Comparison of ENCODE assay signal across 7 cellular contexts in genomic region chr15:20401058-20401457, GRCh38.
DNase-seq lines count a peak whose midpoint lies in the region; ATAC-seq and TF ChIP-seq lines count a peak whose summit lies in the region.
"Not testable (repeated sequence)": the region's sequence is repeated elsewhere in the genome, so short reads cannot be mapped to it uniquely, and the experiment has no call there.

No MANE protein-coding gene starts in this region.

- TF ChIP-seq CTCF in GM10248 (IDR thresholded peaks at IDR 0.05; ENCODE audit: control extremely low read depth, extremely low read depth, low read depth, missing control alignments), result peak; percentile 9
- not testable (repeated sequence) for TF ChIP-seq CTCF in chondrocyte (IDR thresholded peaks at IDR 0.05); mucosa of descending colon (IDR thresholded peaks at IDR 0.05); osteocyte (IDR thresholded peaks at IDR 0.05); upper lobe of left lung (IDR thresholded peaks at IDR 0.05)

- not testable (repeated sequence) for H3K4me3 ChIP-seq in right cardiac atrium (ENCODE audit: low read length); mucosa of descending colon; upper lobe of left lung

- not testable (repeated sequence) for H3K4me3 Mint-ChIP-seq in chondrocyte (ENCODE audit: unreplicated experiment); osteocyte (ENCODE audit: unreplicated experiment); stimulated activated effector memory CD8-positive, alpha-beta T cell treated with anti-CD3 and anti-CD28 coated beads, Interleukin-12 subunit alpha, Interleukin-12 subunit beta, amount 100 ng/mL, for 72 hours

- H3K36me3 ChIP-seq in mucosa of descending colon (ENCODE audit: low read depth); upper lobe of left lung: not testable (repeated sequence)

- H3K27ac ChIP-seq in right cardiac atrium (ENCODE audit: low read length); upper lobe of left lung: not testable (repeated sequence)

- H3K36me3 Mint-ChIP-seq in chondrocyte (ENCODE audit: low read depth); osteocyte (ENCODE audit: unreplicated experiment); stimulated activated effector memory CD8-positive, alpha-beta T cell treated with anti-CD3 and anti-CD28 coated beads, Interleukin-12 subunit alpha, Interleukin-12 subunit beta, amount 100 ng/mL, for 72 hours: not testable (repeated sequence)

- CTCF ChIA-PET in GM10248 (lab: Yijun Ruan, JAX), result interaction anchor here (0.8 to 1.4 kb wide), 2 partner anchors 9 to 1848 kb away, joined by 3 to 6 read pairs; no protein-coding TSS in a partner anchor

- H3K9me3 ChIP-seq in right cardiac atrium (ENCODE audit: control insufficient read depth, low read length), result not testable (repeated sequence)
- H3K9me3 ChIP-seq in mucosa of descending colon (peaks cover 88% of the 10 kb centered on the region), upper lobe of left lung (peaks cover 0 to 12% (median 0%) of the 10 kb centered on the region in 4 donors)

- TF ChIP-seq POLR2A in upper lobe of left lung (IDR thresholded peaks at IDR 0.05), result not testable (repeated sequence)

- POLR2A ChIA-PET in GM10248 (lab: Yijun Ruan, JAX), result not testable (repeated sequence)

- intact Hi-C loops in right cardiac atrium (cut with DNase I), result loop anchor here in 1 of 4 donors (5.0 kb wide), 1 partner anchor 44 kb away; no protein-coding TSS in a partner anchor
- intact Hi-C loops in mucosa of descending colon (cut with DNase I, micrococcal nuclease), result not testable (repeated sequence)

- H3K4me1 ChIP-seq in right cardiac atrium (ENCODE audit: control insufficient read depth, insufficient read depth, low read length); mucosa of descending colon (ENCODE audit: low read depth); upper lobe of left lung: not testable (repeated sequence)

- WGBS in right cardiac atrium, result 59% methylated on average over 3 of the region's 3 CpGs
- whole genome bisulfite sequencing in upper lobe of left lung, 2 donors, result 76 to 78% methylated on average over 3 of the region's 3 CpGs

- DNase-seq in GM10248 (ENCODE audit: extremely low spot score); mucosa of descending colon; stimulated activated effector memory CD8-positive, alpha-beta T cell treated with anti-CD3 and anti-CD28 coated beads, Interleukin-12 subunit alpha, Interleukin-12 subunit beta, amount 100 ng/mL, for 72 hours (ENCODE audit: low spot score in 2 of 2); upper lobe of left lung: not testable (repeated sequence)
- DNase-seq in chondrocyte (ENCODE audit: low spot score) (peak; percentile 95), right cardiac atrium (peak in 2 of 3 donors; percentile 34 to 46), osteocyte (ENCODE audit: extremely low spot score, unreplicated experiment) (peak; percentile 84)

- not testable (repeated sequence) for H3K27me3 ChIP-seq in right cardiac atrium (ENCODE audit: control insufficient read depth, insufficient read depth); upper lobe of left lung

- H3K9me3 Mint-ChIP-seq in chondrocyte (ENCODE audit: low read depth); osteocyte (ENCODE audit: unreplicated experiment); stimulated activated effector memory CD8-positive, alpha-beta T cell treated with anti-CD3 and anti-CD28 coated beads, Interleukin-12 subunit alpha, Interleukin-12 subunit beta, amount 100 ng/mL, for 72 hours: not testable (repeated sequence)

- not testable (repeated sequence) for H3K4me1 Mint-ChIP-seq in chondrocyte (ENCODE audit: low read depth); osteocyte (ENCODE audit: unreplicated experiment); stimulated activated effector memory CD8-positive, alpha-beta T cell treated with anti-CD3 and anti-CD28 coated beads, Interleukin-12 subunit alpha, Interleukin-12 subunit beta, amount 100 ng/mL, for 72 hours

- H3K27me3 Mint-ChIP-seq in chondrocyte (ENCODE audit: low read depth); osteocyte (ENCODE audit: unreplicated experiment): not testable (repeated sequence)

- not testable (repeated sequence) for H3K27ac Mint-ChIP-seq in chondrocyte (ENCODE audit: unreplicated experiment); osteocyte (ENCODE audit: unreplicated experiment); stimulated activated effector memory CD8-positive, alpha-beta T cell treated with anti-CD3 and anti-CD28 coated beads, Interleukin-12 subunit alpha, Interleukin-12 subunit beta, amount 100 ng/mL, for 72 hours

- TF ChIP-seq EP300 in upper lobe of left lung (IDR thresholded peaks at IDR 0.05), result not testable (repeated sequence)

- ATAC-seq in right cardiac atrium, result peak in 1 of 2 donors; percentile 22
- peak; percentile 25 for ATAC-seq in mucosa of descending colon
- peak; percentile 37 for ATAC-seq in stimulated activated effector memory CD8-positive, alpha-beta T cell treated with anti-CD3 and anti-CD28 coated beads, Interleukin-12 subunit alpha, Interleukin-12 subunit beta, amount 100 ng/mL, for 72 hours
- ATAC-seq in upper lobe of left lung (ENCODE audit: low FRiP score in 2 of 2), result peak; percentile 27 to 58
